Comparison of ENCODE assay signal across 38 cellular contexts in the genomic region with DNA sequence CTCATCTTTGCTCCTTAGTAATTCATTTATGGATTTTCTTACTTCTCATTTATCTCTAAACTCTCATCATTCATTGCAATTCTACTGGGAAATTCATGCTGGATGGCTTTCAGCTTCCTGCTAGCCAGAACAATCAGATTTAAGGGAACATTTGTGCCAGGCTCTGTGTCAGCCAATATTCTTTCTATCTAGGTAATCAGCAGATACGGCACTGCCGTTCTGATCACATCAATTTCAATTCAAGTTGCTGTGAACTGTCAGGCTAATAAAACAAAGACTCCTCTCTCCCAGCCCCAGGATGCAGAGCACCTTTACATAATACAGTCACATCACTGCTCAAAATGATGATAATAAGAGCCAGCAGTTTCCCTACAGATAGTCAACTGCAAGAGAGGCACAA.
"Had no signal": no experiment of that assay in that cellular context is flagged by ENCODE, and none has a peak within 500 bp of the region (broad histone marks: within the 10 kb centered on the region; RNA-seq: fewer than 3 reads in every experiment).

No MANE protein-coding gene starts in this region.

- DNase-seq: activated effector memory CD4-positive, alpha-beta T cell treated with anti-CD3 and anti-CD28 coated beads, Interleukin-2, amount 50 U/mL, for 16 hours; activated effector memory CD4-positive, alpha-beta T cell treated with Interleukin-2 at 50 U/mL for 16 hours; activated gamma-delta T cell; activated gamma-delta T cell treated with Interleukin-2 at 50 U/mL for 16 hours; activated naive CD4-positive, alpha-beta T cell; activated naive CD4-positive, alpha-beta T cell treated with anti-CD3 and anti-CD28 coated beads for 36 hours; activated naive CD4-positive, alpha-beta T cell treated with anti-CD3 and anti-CD28 coated beads, Interleukin-2, amount 10 ng/mL, durations not matched to agents 7 days and 5 days; activated naive CD4-positive, alpha-beta T cell treated with anti-CD3 and anti-CD28 coated beads, Interleukin-2, amount 50 U/mL, for 16 hours; activated naive CD4-positive, alpha-beta T cell treated with Interleukin-2 at 50 U/mL for 16 hours; activated naive CD8-positive, alpha-beta T cell treated with anti-CD3 and anti-CD28 coated beads for 36 hours; activated naive CD8-positive, alpha-beta T cell treated with anti-CD3 and anti-CD28 coated beads, Interleukin-2, amount 10 ng/mL, durations not matched to agents 7 days and 5 days; activated naive CD8-positive, alpha-beta T cell treated with anti-CD3 and anti-CD28 coated beads, Interleukin-2, amount 50 U/mL, for 24 hours; activated T-cell treated with anti-CD3 and anti-CD28 coated beads, Interleukin-2, amount 50 U/mL, for 1 hour; activated T-cell treated with anti-CD3 and anti-CD28 coated beads, Interleukin-2, amount 50 U/mL, for 24 hours; activated T-cell treated with anti-CD3 and anti-CD28 coated beads, Interleukin-2, amount 50 U/mL, for 4 hours; activated T-cell treated with anti-CD3 and anti-CD28 coated beads, Interleukin-2, amount 50 U/mL, for 48 hours; activated T-cell treated with anti-CD3 and anti-CD28 coated beads, Interleukin-2, amount 50 U/mL, for 72 hours; adrenal gland; amniotic stem cell; amygdala; anterior cingulate cortex; aorta; body of pancreas; brain microvascular endothelial cell; caudate nucleus; central memory CD4-positive, alpha-beta T cell; cerebellar nuclear complex had no signal

- H3K4me1 Mint-ChIP-seq: activated naive CD4-positive, alpha-beta T cell treated with anti-CD3 and anti-CD28 coated beads, Interleukin-2, amount 10 ng/mL, durations not matched to agents 7 days and 5 days; activated naive CD4-positive, alpha-beta T cell treated with anti-CD3 and anti-CD28 coated beads, Interleukin-2, amount 50 U/mL, for 24 hours; activated naive CD8-positive, alpha-beta T cell treated with anti-CD3 and anti-CD28 coated beads for 36 hours; activated naive CD8-positive, alpha-beta T cell treated with anti-CD3 and anti-CD28 coated beads, Interleukin-2, amount 10 ng/mL, durations not matched to agents 7 days and 5 days; activated naive CD8-positive, alpha-beta T cell treated with anti-CD3 and anti-CD28 coated beads, Interleukin-2, amount 50 U/mL, for 24 hours; activated T-helper 17 cell treated with anti-CD3 and anti-CD28 coated beads, Interleukin-2, amount 50 U/mL, for 72 hours; central memory CD8-positive, alpha-beta T cell had no signal

- H3K27ac ChIP-seq: adrenal gland, ascending aorta, body of pancreas, brain microvascular endothelial cell, breast epithelium, cardiac muscle cell had no signal

- H3K9me3 ChIP-seq: adrenal gland, ascending aorta, body of pancreas, breast epithelium had no signal

- H3K4me1 ChIP-seq: adrenal gland, ascending aorta, body of pancreas, breast epithelium had no signal

- H3K9me3 Mint-ChIP-seq: activated naive CD4-positive, alpha-beta T cell treated with anti-CD3 and anti-CD28 coated beads for 36 hours; activated naive CD4-positive, alpha-beta T cell treated with anti-CD3 and anti-CD28 coated beads, Interleukin-2, amount 10 ng/mL, durations not matched to agents 7 days and 5 days; activated naive CD4-positive, alpha-beta T cell treated with anti-CD3 and anti-CD28 coated beads, Interleukin-2, amount 50 U/mL, for 24 hours; activated naive CD8-positive, alpha-beta T cell treated with anti-CD3 and anti-CD28 coated beads for 36 hours; activated T-cell treated with anti-CD3 and anti-CD28 coated beads, Interleukin-2, amount 50 U/mL, for 24 hours; activated T-cell treated with anti-CD3 and anti-CD28 coated beads, Interleukin-2, amount 50 U/mL, for 4 hours; activated T-helper 1 cell treated with anti-CD3 and anti-CD28 coated beads, Interleukin-12 subunit alpha, Interleukin-12 subunit beta, Interleukin-2, Interleukin-4 antibody, amounts not matched to agents 30 ng/mL and 10 ng/mL and 1 ng/mL, durations not matched to agents 14 hours and 24 hours and 36 hours; activated T-helper 17 cell treated with anti-CD3 and anti-CD28 coated beads, Interleukin-2, amount 50 U/mL, for 72 hours; activated T-helper 2 cell treated with anti-CD3 and anti-CD28 coated beads, Interferon-gamma antibody, Interleukin-2, Interleukin-4, amounts not matched to agents 10 μg/mL and 5 μg/mL and 100 μg/mL, durations not matched to agents 14 hours and 24 hours and 36 hours; brain had no signal

- H3K27me3 Mint-ChIP-seq: activated naive CD4-positive, alpha-beta T cell treated with anti-CD3 and anti-CD28 coated beads, Interleukin-2, amount 10 ng/mL, durations not matched to agents 7 days and 5 days; activated naive CD8-positive, alpha-beta T cell; activated naive CD8-positive, alpha-beta T cell treated with anti-CD3 and anti-CD28 coated beads for 36 hours; activated naive CD8-positive, alpha-beta T cell treated with anti-CD3 and anti-CD28 coated beads, Interleukin-2, amount 10 ng/mL, durations not matched to agents 7 days and 5 days; activated T-cell treated with anti-CD3 and anti-CD28 coated beads, Interleukin-2, amount 50 U/mL, for 24 hours; activated T-helper 17 cell treated with anti-CD3 and anti-CD28 coated beads, Interleukin-2, amount 50 U/mL, for 72 hours; brain; central memory CD8-positive, alpha-beta T cell had no signal

- H3K36me3 Mint-ChIP-seq: activated naive CD4-positive, alpha-beta T cell treated with anti-CD3 and anti-CD28 coated beads, Interleukin-2, amount 10 ng/mL, durations not matched to agents 7 days and 5 days; activated naive CD4-positive, alpha-beta T cell treated with anti-CD3 and anti-CD28 coated beads, Interleukin-2, amount 50 U/mL, for 24 hours; activated naive CD4-positive, alpha-beta T cell treated with anti-CD3 and anti-CD28 coated beads, Interleukin-2, amount 50 U/mL, for 72 hours; activated naive CD8-positive, alpha-beta T cell; activated naive CD8-positive, alpha-beta T cell treated with anti-CD3 and anti-CD28 coated beads for 36 hours; activated naive CD8-positive, alpha-beta T cell treated with anti-CD3 and anti-CD28 coated beads, Interleukin-2, amount 10 ng/mL, durations not matched to agents 7 days and 5 days; brain had no signal

- H3K4me3 Mint-ChIP-seq: activated naive CD4-positive, alpha-beta T cell treated with anti-CD3 and anti-CD28 coated beads for 36 hours; activated naive CD4-positive, alpha-beta T cell treated with anti-CD3 and anti-CD28 coated beads, Interleukin-2, amount 10 ng/mL, durations not matched to agents 7 days and 5 days; activated naive CD4-positive, alpha-beta T cell treated with anti-CD3 and anti-CD28 coated beads, Interleukin-2, amount 50 U/mL, for 24 hours; activated naive CD8-positive, alpha-beta T cell; activated naive CD8-positive, alpha-beta T cell treated with anti-CD3 and anti-CD28 coated beads for 36 hours; activated naive CD8-positive, alpha-beta T cell treated with anti-CD3 and anti-CD28 coated beads, Interleukin-2, amount 10 ng/mL, durations not matched to agents 7 days and 5 days; activated naive CD8-positive, alpha-beta T cell treated with anti-CD3 and anti-CD28 coated beads, Interleukin-2, amount 50 U/mL, for 24 hours; activated T-cell treated with anti-CD3 and anti-CD28 coated beads, Interleukin-2, amount 50 U/mL, for 24 hours; activated T-cell treated with anti-CD3 and anti-CD28 coated beads, Interleukin-2, amount 50 U/mL, for 4 hours; activated T-cell treated with anti-CD3 and anti-CD28 coated beads, Interleukin-2, amount 50 U/mL, for 72 hours; activated T-helper 1 cell treated with anti-CD3 and anti-CD28 coated beads, Interleukin-12 subunit alpha, Interleukin-12 subunit beta, Interleukin-2, Interleukin-4 antibody, amounts not matched to agents 30 ng/mL and 10 ng/mL and 1 ng/mL, durations not matched to agents 14 hours and 24 hours and 36 hours; activated T-helper 17 cell treated with anti-CD3 and anti-CD28 coated beads, Interleukin-2, amount 50 U/mL, for 72 hours; brain; central memory CD8-positive, alpha-beta T cell had no signal

- H3K27me3 ChIP-seq: adrenal gland, ascending aorta, body of pancreas, brain microvascular endothelial cell, breast epithelium, cardiac muscle cell had no signal

- H3K4me3 ChIP-seq: adrenal gland, ascending aorta, body of pancreas, breast epithelium, cardiac muscle cell had no signal

- H3K27ac Mint-ChIP-seq: activated naive CD4-positive, alpha-beta T cell treated with anti-CD3 and anti-CD28 coated beads for 36 hours; activated naive CD4-positive, alpha-beta T cell treated with anti-CD3 and anti-CD28 coated beads, Interleukin-2, amount 10 ng/mL, durations not matched to agents 7 days and 5 days; activated naive CD4-positive, alpha-beta T cell treated with anti-CD3 and anti-CD28 coated beads, Interleukin-2, amount 50 U/mL, for 24 hours; activated naive CD4-positive, alpha-beta T cell treated with anti-CD3 and anti-CD28 coated beads, Interleukin-2, amount 50 U/mL, for 72 hours; activated naive CD8-positive, alpha-beta T cell; activated naive CD8-positive, alpha-beta T cell treated with anti-CD3 and anti-CD28 coated beads for 36 hours; activated naive CD8-positive, alpha-beta T cell treated with anti-CD3 and anti-CD28 coated beads, Interleukin-2, amount 10 ng/mL, durations not matched to agents 7 days and 5 days; activated naive CD8-positive, alpha-beta T cell treated with anti-CD3 and anti-CD28 coated beads, Interleukin-2, amount 50 U/mL, for 24 hours; activated T-cell treated with anti-CD3 and anti-CD28 coated beads, Interleukin-2, amount 50 U/mL, for 24 hours; activated T-cell treated with anti-CD3 and anti-CD28 coated beads, Interleukin-2, amount 50 U/mL, for 72 hours; activated T-helper 1 cell treated with anti-CD3 and anti-CD28 coated beads, Interleukin-12 subunit alpha, Interleukin-12 subunit beta, Interleukin-2, Interleukin-4 antibody, amounts not matched to agents 30 ng/mL and 10 ng/mL and 1 ng/mL, durations not matched to agents 14 hours and 24 hours and 36 hours; activated T-helper 17 cell treated with anti-CD3 and anti-CD28 coated beads, Interleukin-2, amount 50 U/mL, for 72 hours; activated T-helper 2 cell treated with anti-CD3 and anti-CD28 coated beads, Interferon-gamma antibody, Interleukin-2, Interleukin-4, amounts not matched to agents 10 μg/mL and 5 μg/mL and 100 μg/mL, durations not matched to agents 14 hours and 24 hours and 36 hours had no signal

- ATAC-seq: activated naive CD4-positive, alpha-beta T cell treated with anti-CD3 and anti-CD28 coated beads, Interleukin-2, amount 50 U/mL, for 72 hours; activated naive CD8-positive, alpha-beta T cell treated with anti-CD3 and anti-CD28 coated beads, Interleukin-2, amount 50 U/mL, for 24 hours; activated T-cell treated with anti-CD3 and anti-CD28 coated beads, Interleukin-2, amount 50 U/mL, for 4 hours; activated T-cell treated with anti-CD3 and anti-CD28 coated beads, Interleukin-2, amount 50 U/mL, for 72 hours; activated T-helper 17 cell treated with anti-CD3 and anti-CD28 coated beads, Interleukin-2, amount 50 U/mL, for 72 hours; body of pancreas had no signal

- H3K36me3 ChIP-seq: adrenal gland, ascending aorta, brain microvascular endothelial cell, breast epithelium, cardiac muscle cell had no signal
